8 cellular contexts compared by ENCODE assay signal in genomic region chr7:155598810-155599210, GRCh38.
DNase-seq lines count a peak whose midpoint lies in the region; ATAC-seq and TF ChIP-seq lines count a peak whose summit lies in the region.

No MANE protein-coding gene starts in this region.

- DNase-seq in ELF-1 (ENCODE audit: low read depth, low spot score) = peak; percentile 84
- peak; percentile 60 for DNase-seq in NCI-H2029 (lab: John Stamatoyannopoulos, UW)
- DNase-seq in brain pericyte (ENCODE audit: low read depth, low spot score) = peak; percentile 24
- DNase-seq in iPS-NIHi11 (ENCODE audit: low spot score) = peak; percentile 80
- DNase-seq in stimulated activated CD4-positive, alpha-beta T cell treated with anti-CD3 and anti-CD28 coated beads, Interleukin-12 subunit alpha, Interleukin-12 subunit beta, amount 100 ng/mL, for 4 hours = peak; percentile 86

- no peak overlapping the region for H3K27ac ChIP-seq in VCaP

- TF ChIP-seq CTCF in VCaP (conservative IDR thresholded peaks at IDR 0.05) = peak; percentile 99

- ATAC-seq in HG02588 (IDR thresholded peaks at IDR 0.05; ENCODE audit: unreplicated experiment) (peak; percentile 49), GM21381 (IDR thresholded peaks at IDR 0.05; ENCODE audit: unreplicated experiment) (no peak)

Comparison
In these comparisons a context has a peak if more than half of its experiments do, and no peak if none do; other contexts are left out.
1. DNase-seq: peak in every context shown above with its lines; median percentile 86 in stimulated activated CD4-positive, alpha-beta T cell treated with anti-CD3 and anti-CD28 coated beads, Interleukin-12 subunit alpha, Interleukin-12 subunit beta, amount 100 ng/mL, for 4 hours; 84 in ELF-1; 80 in iPS-NIHi11; 60 in NCI-H2029; 24 in brain pericyte.